In genomic region chr10:14833106-14833505, GRCh38 we compare ENCODE assay signal across 35 cellular contexts. TPM values are rescaled to one million over a fixed set of nuclear protein-coding genes. Genes with fewer than 3 reads are reported as not detected.
"Had no signal": no experiment of that assay in that cellular context is flagged by ENCODE, and none has a peak within 500 bp of the region (broad histone marks: within the 10 kb centered on the region; RNA-seq: fewer than 3 reads in every experiment).

No MANE protein-coding gene starts in this region.

- H3K36me3 ChIP-seq: MG63 had no signal

- H3K27me3 ChIP-seq: MG63 had no signal

- DNase-seq: Karpas-422, Kasumi-1, MG63, MM.1S, NCI-H1048, NCI-H1092, NCI-H1092 treated with DMSO at 0.1 percent for 48 hours, NCI-H1105, NCI-H1105 treated with DMSO at 0.1 percent for 48 hours, NCI-H1417, NCI-H1417 treated with DMSO at 0.1 percent for 48 hours, NCI-H1436, NCI-H1436 treated with DMSO at 0.1 percent for 48 hours, NCI-H146, NCI-H1694, NCI-H1694 treated with DMSO at 0.1 percent for 48 hours, NCI-H187, NCI-H187 treated with DMSO at 0.1 percent for 48 hours, NCI-H1930, NCI-H2029, NCI-H2029 treated with DMSO at 0.1 percent for 48 hours, NCI-H2081, NCI-H2081 treated with DMSO at 0.1 percent for 48 hours, NCI-H2107, NCI-H2171, NCI-H2171 treated with DMSO at 0.1 percent for 48 hours, NCI-H2227 treated with DMSO at 0.1 percent for 48 hours, NCI-H226, NCI-H345, NCI-H446, NCI-H446 treated with DMSO at 0.1 percent for 48 hours, NCI-H510A, NCI-H510A treated with DMSO at 0.1 percent for 48 hours, NCI-H524 had no signal

- H3K4me3 ChIP-seq: MG63 had no signal

- H3K9me3 ChIP-seq: MG63 had no signal

RNA-seq across cellular contexts. Expression of gene CDNF, which starts 4.7 kb away (rescaled TPM):
- total RNA-seq: M059J had no signal
